Comparison of ENCODE assay signal across 17 cellular contexts in the genomic region with DNA sequence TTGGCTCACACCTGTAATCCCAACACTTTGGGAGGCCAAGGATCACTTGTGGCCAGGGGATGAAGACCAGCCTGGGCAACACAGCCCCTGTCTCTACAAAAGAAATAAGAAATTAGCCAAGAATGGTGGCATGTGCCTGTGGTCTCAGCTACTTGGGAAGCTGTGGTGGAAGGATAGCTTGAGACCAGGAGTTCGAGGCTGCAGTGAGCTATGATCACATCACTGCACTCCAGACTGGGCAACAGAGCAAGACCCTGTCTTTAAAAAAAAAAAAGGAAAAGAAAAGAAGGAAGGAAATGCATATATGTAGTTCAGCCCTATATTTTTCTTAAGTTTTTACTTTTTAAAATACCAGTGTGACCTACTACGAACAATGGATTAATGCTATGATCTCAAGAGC. TPM values are rescaled to one million over a fixed set of nuclear protein-coding genes. Genes with fewer than 3 reads are reported as not detected.
A peak's percentile ranks its signal among the peaks of the same experiment; 100 is the strongest.
DNase-seq lines count a peak whose midpoint lies in the region; ATAC-seq and TF ChIP-seq lines count a peak whose summit lies in the region.
"Had no signal": no experiment of that assay in that cellular context is flagged by ENCODE, and none has a peak within 500 bp of the region (broad histone marks: within the 10 kb centered on the region; RNA-seq: fewer than 3 reads in every experiment).

No MANE protein-coding gene starts in this region.

- H3K36me3 ChIP-seq in ACC112 (ENCODE audit: insufficient read depth, low read length) (no peaks in the 10 kb centered on the region), skeletal muscle satellite cell (ENCODE audit: insufficient read depth, low read length) (no peaks in the 10 kb centered on the region)
- H3K36me3 ChIP-seq: BLaER1, HAP-1 had no signal

- H3K9me3 ChIP-seq in skeletal muscle satellite cell (replicated peaks; ENCODE audit: low read length): no peaks in the 10 kb centered on the region
- H3K9me3 ChIP-seq: HAP-1 had no signal

- H3K4me3 Mint-ChIP-seq in HFFc6 (no peak overlapping the region), WTC11 (no peak overlapping the region)
- no peak overlapping the region for H3K4me3 Mint-ChIP-seq in activated T-cell treated with anti-CD3 and anti-CD28 coated beads, Interleukin-2, amount 50 U/mL, for 4 hours
- H3K4me3 Mint-ChIP-seq: CD14-positive monocyte; CD4-positive, alpha-beta memory T cell had no signal

- H3K27me3 Mint-ChIP-seq in HFFc6 (ENCODE audit: insufficient read depth) (no peaks in the 10 kb centered on the region; the same call in none of the 2 replicates), WTC11 (ENCODE audit: low read depth) (no peaks in the 10 kb centered on the region)
- H3K27me3 Mint-ChIP-seq in activated T-cell treated with anti-CD3 and anti-CD28 coated beads, Interleukin-2, amount 50 U/mL, for 4 hours (ENCODE audit: low read depth): no peaks in the 10 kb centered on the region

- no peaks in the 10 kb centered on the region for H3K9me3 Mint-ChIP-seq in HFFc6
- peaks cover 8% of the 10 kb centered on the region for H3K9me3 Mint-ChIP-seq in WTC11
- no peaks in the 10 kb centered on the region for H3K9me3 Mint-ChIP-seq in activated T-cell treated with anti-CD3 and anti-CD28 coated beads, Interleukin-2, amount 50 U/mL, for 4 hours

- H3K4me3 ChIP-seq in ACC112 (ENCODE audit: low read depth, low read length): no peak overlapping the region
- no peak overlapping the region for H3K4me3 ChIP-seq in skeletal muscle satellite cell (ENCODE audit: low read length)
- H3K4me3 ChIP-seq: BLaER1, HAP-1 had no signal

- H3K36me3 Mint-ChIP-seq in HFFc6 (ENCODE audit: low read depth) (peaks cover 5% of the 10 kb centered on the region; the same call in 1 of the 2 replicates), WTC11 (peaks cover 8% of the 10 kb centered on the region)
- no peaks in the 10 kb centered on the region for H3K36me3 Mint-ChIP-seq in activated T-cell treated with anti-CD3 and anti-CD28 coated beads, Interleukin-2, amount 50 U/mL, for 4 hours (ENCODE audit: insufficient read depth)
- H3K36me3 Mint-ChIP-seq: CD14-positive monocyte; CD4-positive, alpha-beta memory T cell had no signal

- ATAC-seq in WTC11 (no peak), HG02623 (IDR thresholded peaks at IDR 0.05; ENCODE audit: unreplicated experiment) (no peak), GM21423 (IDR thresholded peaks at IDR 0.05; ENCODE audit: unreplicated experiment) (no peak)
- ATAC-seq in activated T-cell treated with anti-CD3 and anti-CD28 coated beads, Interleukin-2, amount 50 U/mL, for 4 hours: no peak

- no peaks in the 10 kb centered on the region for H3K27me3 ChIP-seq in ACC112 (ENCODE audit: insufficient read depth, low read length)
- no peaks in the 10 kb centered on the region for H3K27me3 ChIP-seq in skeletal muscle satellite cell (ENCODE audit: control insufficient read depth, insufficient read depth, low read length)
- H3K27me3 ChIP-seq: BLaER1 had no signal

- H3K27ac Mint-ChIP-seq in HFFc6: peak overlapping the region; percentile 53; the same call in 1 of the 2 replicates
- no peak overlapping the region for H3K27ac Mint-ChIP-seq in WTC11
- H3K27ac Mint-ChIP-seq: CD14-positive monocyte; CD4-positive, alpha-beta memory T cell had no signal

- H3K27ac ChIP-seq in ACC112 (ENCODE audit: low read depth, low read length): peak overlapping the region; percentile 40
- H3K27ac ChIP-seq: BLaER1 had no signal

- no peak overlapping the region for H3K9ac ChIP-seq in skeletal muscle satellite cell (ENCODE audit: low read depth, low read length)
- H3K9ac ChIP-seq: BLaER1 had no signal

- H3K4me1 Mint-ChIP-seq in HFFc6 (ENCODE audit: low read depth) (peaks cover 43% of the 10 kb centered on the region), WTC11 (peaks cover 34% of the 10 kb centered on the region)
- H3K4me1 Mint-ChIP-seq in activated T-cell treated with anti-CD3 and anti-CD28 coated beads, Interleukin-2, amount 50 U/mL, for 4 hours (ENCODE audit: low read depth): no peaks in the 10 kb centered on the region
- H3K4me1 Mint-ChIP-seq: CD14-positive monocyte; CD4-positive, alpha-beta memory T cell had no signal

- DNase-seq in HFFc6 (no peak), WTC11 (ENCODE audit: low spot score) (no peak)
- DNase-seq in activated T-cell treated with anti-CD3 and anti-CD28 coated beads, Interleukin-2, amount 50 U/mL, for 4 hours: no peak
- DNase-seq: CD4-positive, alpha-beta memory T cell; DMS153; DMS79; GDM1; KG1 had no signal

- no peaks in the 10 kb centered on the region for H3K79me2 ChIP-seq in ACC112 (ENCODE audit: control insufficient read depth, insufficient read depth, low read length, unreplicated experiment)

- CTCF ChIA-PET in WTC11 (lab: Charles Lee): interaction anchor here (1.1 to 1.9 kb wide), 3 partner anchors 15 to 175 kb away, joined by 4 to 6 read pairs (median 5); a partner anchor contains a TSS

- H2AFZ ChIP-seq in ACC112 (ENCODE audit: low read length, unreplicated experiment): no peak overlapping the region

- TF ChIP-seq CTCF in HFFc6 (IDR thresholded peaks at IDR 0.05) (no peak), WTC11 (IDR thresholded peaks at IDR 0.05) (no peak)

- POLR2A ChIA-PET in WTC11 (lab: Charles Lee): no interaction called here

- H3K4me2 ChIP-seq in skeletal muscle satellite cell (ENCODE audit: low read length): peak overlapping the region; percentile 40
- H3K4me2 ChIP-seq: BLaER1 had no signal

- peaks cover 15% of the 10 kb centered on the region for H3K4me1 ChIP-seq in ACC112 (ENCODE audit: control insufficient read depth, insufficient read depth, low read length, unreplicated experiment)
- peaks cover 14% of the 10 kb centered on the region for H3K4me1 ChIP-seq in skeletal muscle satellite cell (ENCODE audit: control insufficient read depth, insufficient read depth, low read length)
- H3K4me1 ChIP-seq: BLaER1 had no signal

TF ChIP-seq in WTC11, 78 proteins besides CTCF, POLR2A, EP300 and RAD21:
- TF ChIP-seq, protein P1, sequence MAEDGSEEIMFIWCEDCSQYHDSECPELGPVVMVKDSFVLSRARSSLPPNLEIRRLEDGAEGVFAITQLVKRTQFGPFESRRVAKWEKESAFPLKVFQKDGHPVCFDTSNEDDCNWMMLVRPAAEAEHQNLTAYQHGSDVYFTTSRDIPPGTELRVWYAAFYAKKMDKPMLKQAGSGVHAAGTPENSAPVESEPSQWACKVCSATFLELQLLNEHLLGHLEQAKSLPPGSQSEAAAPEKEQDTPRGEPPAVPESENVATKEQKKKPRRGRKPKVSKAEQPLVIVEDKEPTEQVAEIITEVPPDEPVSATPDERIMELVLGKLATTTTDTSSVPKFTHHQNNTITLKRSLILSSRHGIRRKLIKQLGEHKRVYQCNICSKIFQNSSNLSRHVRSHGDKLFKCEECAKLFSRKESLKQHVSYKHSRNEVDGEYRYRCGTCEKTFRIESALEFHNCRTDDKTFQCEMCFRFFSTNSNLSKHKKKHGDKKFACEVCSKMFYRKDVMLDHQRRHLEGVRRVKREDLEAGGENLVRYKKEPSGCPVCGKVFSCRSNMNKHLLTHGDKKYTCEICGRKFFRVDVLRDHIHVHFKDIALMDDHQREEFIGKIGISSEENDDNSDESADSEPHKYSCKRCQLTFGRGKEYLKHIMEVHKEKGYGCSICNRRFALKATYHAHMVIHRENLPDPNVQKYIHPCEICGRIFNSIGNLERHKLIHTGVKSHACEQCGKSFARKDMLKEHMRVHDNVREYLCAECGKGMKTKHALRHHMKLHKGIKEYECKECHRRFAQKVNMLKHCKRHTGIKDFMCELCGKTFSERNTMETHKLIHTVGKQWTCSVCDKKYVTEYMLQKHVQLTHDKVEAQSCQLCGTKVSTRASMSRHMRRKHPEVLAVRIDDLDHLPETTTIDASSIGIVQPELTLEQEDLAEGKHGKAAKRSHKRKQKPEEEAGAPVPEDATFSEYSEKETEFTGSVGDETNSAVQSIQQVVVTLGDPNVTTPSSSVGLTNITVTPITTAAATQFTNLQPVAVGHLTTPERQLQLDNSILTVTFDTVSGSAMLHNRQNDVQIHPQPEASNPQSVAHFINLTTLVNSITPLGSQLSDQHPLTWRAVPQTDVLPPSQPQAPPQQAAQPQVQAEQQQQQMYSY (CRISPR knock-in tag; IDR thresholded peaks at IDR 0.05): no peak
- TF ChIP-seq ZNF121 (CRISPR knock-in tag; IDR thresholded peaks at IDR 0.05): peak; percentile 81
TF ChIP-seq in WTC11: peak in this region for 1.

RNA-seq across cellular contexts. Expression of a gene that starts 15.1 kb away (rescaled TPM):
- total RNA-seq in HFFc6 (2021; fragmentation: NEBNext Ultra II Directional; extraction: Animal tissue kit (Norgen Biotek cat#: 25700)): not detected
- total RNA-seq in WTC11 (2021): not detected in 3 replicates
- not detected in 2 replicates for total RNA-seq in skeletal muscle satellite cell (2012; rRNA removed)
- total RNA-seq in activated T-cell treated with anti-CD3 and anti-CD28 coated beads, Interleukin-2, amount 50 U/mL, for 4 hours: not detected
- total RNA-seq: CD4-positive, alpha-beta memory T cell; Daoy; H4 had no signal

RNA-seq across cellular contexts. Expression of a gene that starts 33.4 kb away (rescaled TPM):
- 10 to 100 TPM; 40.2 to 52.9 (median 51.0) TPM for total RNA-seq in HFFc6 (2021; fragmentation: NEBNext Ultra II Directional; extraction: Animal tissue kit (Norgen Biotek cat#: 25700))
- 39.2 to 41.6 TPM (median 41.4 TPM) in 3 replicates for total RNA-seq in WTC11 (2021)
- 42.3 and 57.0 TPM in 2 replicates for total RNA-seq in skeletal muscle satellite cell (2012; rRNA removed)
- under 1 TPM; 0.24 to 0.61 (median 0.56) TPM for total RNA-seq in activated T-cell treated with anti-CD3 and anti-CD28 coated beads, Interleukin-2, amount 50 U/mL, for 4 hours

Comparison
In these comparisons a context has a peak if more than half of its experiments do, and no peak if none do; other contexts are left out.
1. RNA of a gene that starts 33.4 kb away (total RNA-seq): 40.2 to 52.9 TPM in HFFc6 and 39.2 to 41.6 TPM in WTC11; 0.24 to 0.61 TPM in activated T-cell treated with anti-CD3 and anti-CD28 coated beads, Interleukin-2, amount 50 U/mL, for 4 hours; every median in the first group is over 10 times any median in the second.